Comparison of ENCODE assay signal across 8 cellular contexts in the genomic region with DNA sequence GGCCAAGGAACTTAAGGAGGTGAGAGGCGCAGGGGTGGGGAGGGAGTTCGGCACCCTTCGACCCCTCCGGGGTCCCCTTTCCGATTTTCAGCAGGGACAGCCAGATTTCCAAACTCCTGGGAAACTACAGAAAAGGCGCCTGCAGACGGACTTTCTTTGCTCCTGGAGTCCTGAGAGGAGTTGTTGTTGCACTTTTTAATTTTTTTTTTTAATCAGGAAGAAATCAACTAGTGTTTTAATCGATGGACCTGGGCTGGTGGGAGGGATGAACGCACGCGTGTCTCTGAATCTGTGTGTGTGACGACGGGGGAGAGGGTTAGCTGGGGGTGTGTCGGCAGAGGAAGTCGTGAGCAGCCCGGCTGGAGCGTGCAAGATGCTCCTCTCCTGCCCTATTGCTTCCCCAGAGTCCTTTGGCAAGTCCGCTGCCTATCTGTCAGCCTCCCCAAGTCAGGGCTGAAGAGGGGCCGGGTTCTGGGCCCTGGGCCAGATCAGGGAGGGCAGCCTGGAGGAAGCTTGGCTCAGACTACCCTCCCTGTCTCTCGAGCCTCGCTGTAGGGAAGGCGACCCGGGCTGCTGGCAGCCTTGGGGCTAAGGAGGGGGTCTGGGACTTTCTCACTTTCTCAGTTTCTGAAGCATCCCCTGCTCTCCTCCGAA. TPM values are rescaled to one million over a fixed set of nuclear protein-coding genes. Genes with fewer than 3 reads are reported as not detected.
DNase-seq lines count a peak whose midpoint lies in the region; ATAC-seq and TF ChIP-seq lines count a peak whose summit lies in the region.

No MANE protein-coding gene starts in this region.

- no peaks in the 10 kb centered on the region for H4K20me1 ChIP-seq in SK-N-SH (ENCODE audit: insufficient read depth)

- TF ChIP-seq EP300 in SK-N-SH (IDR thresholded peaks at IDR 0.05; ENCODE audit: borderline replicate concordance in 1 of 2, low read depth in 1 of 2, low read length in 1 of 2) = no peak

- peak overlapping the region; percentile 63 to 98 for H3K4me3 ChIP-seq in SK-N-SH (ENCODE audit: low read depth in 2 of 2, low read length in 1 of 2)
- H3K4me3 ChIP-seq in esophagus (ENCODE audit: low read depth in 1 of 2, low read length in 2 of 2) = peak overlapping the region; percentile 46 to 52
- H3K4me3 ChIP-seq in mucosa of stomach (ENCODE audit: low read length) = no peak overlapping the region

- H3K4me1 ChIP-seq in SK-N-SH (ENCODE audit: control insufficient read depth in 1 of 2, insufficient read depth in 2 of 2, low read depth in 1 of 2, low read length in 1 of 2) = peaks cover 4 to 11% of the 10 kb centered on the region in 2 experiments; a peak in 3 of 4 replicates
- peaks cover 4 to 13% of the 10 kb centered on the region in 2 donors for H3K4me1 ChIP-seq in esophagus (ENCODE audit: control insufficient read depth in 2 of 2, insufficient read depth in 2 of 2, low read length in 1 of 2)
- no peaks in the 10 kb centered on the region for H3K4me1 ChIP-seq in mucosa of stomach (ENCODE audit: control insufficient read depth, insufficient read depth, low read length)

- H3K27ac ChIP-seq in SK-N-SH (ENCODE audit: low read depth in 2 of 2, low read length in 1 of 2) (peak overlapping the region; percentile 72 to 75), esophagus (ENCODE audit: low read depth in 2 of 2, low read length in 1 of 2) (peak overlapping the region in 1 of 2 donors; percentile 33)

- H3K36me3 ChIP-seq in SK-N-SH (replicated peaks in 1 of 2; ENCODE audit: control insufficient read depth in 1 of 2, insufficient read depth in 2 of 2, low read length in 1 of 2) (no peaks in the 10 kb centered on the region), esophagus (ENCODE audit: control insufficient read depth in 2 of 2, insufficient read depth in 2 of 2, low read length in 1 of 2) (no peaks in the 10 kb centered on the region), mucosa of stomach (ENCODE audit: control insufficient read depth, insufficient read depth, low read length) (no peaks in the 10 kb centered on the region)

- peak overlapping the region; percentile 85 for H2AFZ ChIP-seq in SK-N-SH (ENCODE audit: low read depth)

- peaks cover 59% of the 10 kb centered on the region for H3K79me2 ChIP-seq in SK-N-SH (ENCODE audit: insufficient read depth)

- no peaks in the 10 kb centered on the region for H3K9me2 ChIP-seq in SK-N-SH

- H3K4me2 ChIP-seq in SK-N-SH = peak overlapping the region; percentile 87

- peak; percentile 13 for DNase-seq in activated T-cell treated with anti-CD3 and anti-CD28 coated beads, Interleukin-2, amount 50 U/mL, for 1 hour
- DNase-seq in activated T-cell treated with anti-CD3 and anti-CD28 coated beads for 4 hours (no peak), SK-N-SH (peak; percentile 67)
- DNase-seq in effector CD4-positive, alpha-beta T cell = no peak

- H3K9me3 ChIP-seq in SK-N-SH (no peaks in the 10 kb centered on the region), esophagus (ENCODE audit: control insufficient read depth in 2 of 2, insufficient read depth in 1 of 2, low read depth in 1 of 2, low read length in 1 of 2) (no peaks in the 10 kb centered on the region), mucosa of stomach (ENCODE audit: control insufficient read depth, low read length) (no peaks in the 10 kb centered on the region)

- no peak for TF ChIP-seq RAD21 in SK-N-SH (IDR thresholded peaks at IDR 0.05; ENCODE audit: low read length)

- H3K9ac ChIP-seq in SK-N-SH = peak overlapping the region; percentile 81
- H3K9ac ChIP-seq in mucosa of stomach (ENCODE audit: low read length) = peak overlapping the region; percentile 51

- H3K27me3 ChIP-seq in SK-N-SH (ENCODE audit: insufficient read depth) (no peaks in the 10 kb centered on the region), esophagus (ENCODE audit: control insufficient read depth in 1 of 2, insufficient read depth in 2 of 2, low read length in 2 of 2) (no peaks in the 10 kb centered on the region), mucosa of stomach (ENCODE audit: control insufficient read depth, insufficient read depth, low read length) (peaks cover 31% of the 10 kb centered on the region)

- POLR2A ChIA-PET in SK-N-SH (lab: Yijun Ruan, JAX) = no interaction called here

- 2% methylated on average over 22 of the region's 24 CpGs for WGBS in SK-N-SH (ENCODE audit: low lambda C conversion rate)
- WGBS in esophagus, 2 donors = 0 to 1% methylated on average over 24 of the region's 24 CpGs

- CTCF ChIA-PET in SK-N-SH (lab: Yijun Ruan, JAX) = interaction anchor here (1.4 kb wide), 1 partner anchor 994 kb away, joined by 5 read pairs; no protein-coding TSS in a partner anchor

- ATAC-seq in GM18873 (IDR thresholded peaks at IDR 0.05; ENCODE audit: low FRiP score, unreplicated experiment) (no peak), HG02870 (IDR thresholded peaks at IDR 0.05; ENCODE audit: unreplicated experiment) (no peak)

- no peak for TF ChIP-seq CTCF in SK-N-SH (IDR thresholded peaks at IDR 0.05)

- peaks cover 4% of the 10 kb centered on the region for H3F3A ChIP-seq in SK-N-SH (replicated peaks; ENCODE audit: insufficient read depth)

TF ChIP-seq in SK-N-SH, 30 proteins besides CTCF, POLR2A, EP300 and RAD21:
- TF ChIP-seq NFIC (IDR thresholded peaks at IDR 0.05; ENCODE audit: borderline replicate concordance) = peak; percentile 75
- peak; percentile 15 for TF ChIP-seq CHD2 (IDR thresholded peaks at IDR 0.05; ENCODE audit: low read length, partially characterized antibody)
- peak; percentile 15; the same call in 1 of the 2 replicates for TF ChIP-seq GATA2 (CRISPR knock-in tag; IDR thresholded peaks at IDR 0.05)
- no peak for TF ChIP-seq POLR2AphosphoS5 (IDR thresholded peaks at IDR 0.05; ENCODE audit: low read depth, low read length)
- TF ChIP-seq, protein P1, sequence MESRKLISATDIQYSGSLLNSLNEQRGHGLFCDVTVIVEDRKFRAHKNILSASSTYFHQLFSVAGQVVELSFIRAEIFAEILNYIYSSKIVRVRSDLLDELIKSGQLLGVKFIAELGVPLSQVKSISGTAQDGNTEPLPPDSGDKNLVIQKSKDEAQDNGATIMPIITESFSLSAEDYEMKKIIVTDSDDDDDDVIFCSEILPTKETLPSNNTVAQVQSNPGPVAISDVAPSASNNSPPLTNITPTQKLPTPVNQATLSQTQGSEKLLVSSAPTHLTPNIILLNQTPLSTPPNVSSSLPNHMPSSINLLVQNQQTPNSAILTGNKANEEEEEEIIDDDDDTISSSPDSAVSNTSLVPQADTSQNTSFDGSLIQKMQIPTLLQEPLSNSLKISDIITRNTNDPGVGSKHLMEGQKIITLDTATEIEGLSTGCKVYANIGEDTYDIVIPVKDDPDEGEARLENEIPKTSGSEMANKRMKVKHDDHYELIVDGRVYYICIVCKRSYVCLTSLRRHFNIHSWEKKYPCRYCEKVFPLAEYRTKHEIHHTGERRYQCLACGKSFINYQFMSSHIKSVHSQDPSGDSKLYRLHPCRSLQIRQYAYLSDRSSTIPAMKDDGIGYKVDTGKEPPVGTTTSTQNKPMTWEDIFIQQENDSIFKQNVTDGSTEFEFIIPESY (IDR thresholded peaks at IDR 0.05; ENCODE audit: borderline replicate concordance, low read depth) = no peak
- TF ChIP-seq MXI1 (IDR thresholded peaks at IDR 0.05; ENCODE audit: low read depth, low read length) = peak; percentile 82; the same call in 1 of the 2 replicates
- no peak for TF ChIP-seq RCOR1 (IDR thresholded peaks at IDR 0.05; ENCODE audit: low read length)

RNA-seq across cellular contexts. Expression of a gene that starts 0.7 kb away (rescaled TPM):
- polyA plus RNA-seq in SK-N-SH (2012; rRNA removed) (26.7 and 35.9 TPM in 2 replicates), esophagus (under 1 TPM; 0.35 to 0.38 TPM)
- polyA plus RNA-seq in SK-N-SH (2012; cell fraction: cytosol; rRNA removed) = 30.4 and 31.0 TPM in 2 replicates
- polyA plus RNA-seq in SK-N-SH (2012; cell fraction: nucleus; rRNA removed) = 15.0 and 22.8 TPM in 2 replicates

Comparison
In these comparisons a context has a peak if more than half of its experiments do, and no peak if none do; other contexts are left out.
1. DNase-seq: peak in activated T-cell treated with anti-CD3 and anti-CD28 coated beads, Interleukin-2, amount 50 U/mL, for 1 hour (single experiment) and SK-N-SH (single experiment); none in activated T-cell treated with anti-CD3 and anti-CD28 coated beads for 4 hours (single experiment) and effector CD4-positive, alpha-beta T cell (single experiment).
2. RNA of a gene that starts 0.7 kb away (polyA plus RNA-seq): 15.0 to 35.9 TPM in SK-N-SH; 0.35 to 0.38 TPM in esophagus; every median in the first group is over 10 times any median in the second.